Comparison of ENCODE assay signal across 34 cellular contexts in the genomic region with DNA sequence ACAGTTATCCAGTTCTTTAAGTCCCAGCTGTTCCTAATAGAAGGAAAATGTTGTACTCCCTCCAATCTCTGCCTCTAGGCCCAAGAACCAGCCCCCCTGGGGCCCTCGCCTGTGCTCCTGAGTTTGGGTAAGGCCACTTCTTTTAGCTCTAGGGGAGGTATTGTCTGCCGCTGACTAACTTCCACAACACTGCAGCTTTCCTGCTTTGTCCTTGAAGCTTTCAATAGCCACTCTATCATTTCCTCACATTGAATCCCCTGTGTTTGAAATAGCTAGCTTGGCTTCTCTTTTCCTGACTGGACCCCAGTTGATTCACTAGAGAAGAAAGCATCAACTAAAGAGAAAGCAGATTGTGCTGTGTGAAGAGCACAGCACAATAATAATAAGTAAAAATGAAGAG. TPM values are rescaled to one million over a fixed set of nuclear protein-coding genes. Genes with fewer than 3 reads are reported as not detected.
DNase-seq lines count a peak whose midpoint lies in the region; ATAC-seq and TF ChIP-seq lines count a peak whose summit lies in the region.
"Had no signal": no experiment of that assay in that cellular context is flagged by ENCODE, and none has a peak within 500 bp of the region (broad histone marks: within the 10 kb centered on the region; RNA-seq: fewer than 3 reads in every experiment).

No MANE protein-coding gene starts in this region.

- H3K4me1 Mint-ChIP-seq in activated naive CD4-positive, alpha-beta T cell treated with anti-CD3 and anti-CD28 coated beads, Interleukin-2, amount 10 ng/mL, durations not matched to agents 7 days and 5 days: peaks cover 55% of the 10 kb centered on the region
- H3K4me1 Mint-ChIP-seq in T-helper 17 cell: peaks cover 31% of the 10 kb centered on the region
- H3K4me1 Mint-ChIP-seq: activated B cell treated with CpG ODN at 0.5 μM for 24 hours had no signal

- TF ChIP-seq POLR2A in gastrocnemius medialis (IDR thresholded peaks at IDR 0.05): no peak

- H3K9me3 ChIP-seq in T-helper 17 cell (ENCODE audit: control insufficient read depth, low read length, poor library complexity, severe bottlenecking) (no peaks in the 10 kb centered on the region), iPS-15b (ENCODE audit: control insufficient read depth, insufficient read depth, low read length) (no peaks in the 10 kb centered on the region), gastrocnemius medialis (no peaks in the 10 kb centered on the region)
- H3K9me3 ChIP-seq: colonic mucosa, heart left ventricle, left ventricle myocardium inferior, prostate gland, sigmoid colon, thyroid gland had no signal

- CTCF ChIA-PET in activated naive CD4-positive, alpha-beta T cell treated with anti-CD3 and anti-CD28 coated beads, Interleukin-2, amount 10 ng/mL, durations not matched to agents 7 days and 5 days (lab: Charles Lee): no interaction called here

- H3K4me3 Mint-ChIP-seq in activated naive CD4-positive, alpha-beta T cell treated with anti-CD3 and anti-CD28 coated beads, Interleukin-2, amount 10 ng/mL, durations not matched to agents 7 days and 5 days: no peak overlapping the region
- H3K4me3 Mint-ChIP-seq in T-helper 17 cell: no peak overlapping the region
- H3K4me3 Mint-ChIP-seq: activated B cell treated with CpG ODN at 0.5 μM for 24 hours; activated naive CD4-positive, alpha-beta T cell treated with anti-CD3 and anti-CD28 coated beads for 36 hours had no signal

- no peak for TF ChIP-seq CTCF in gastrocnemius medialis (IDR thresholded peaks at IDR 0.05 in 4 of 5, conservative IDR thresholded peaks at IDR 0.05 in 1 of 5)

- ATAC-seq in T-helper 17 cell (no peak), gastrocnemius medialis (no peak)

- intact Hi-C loops in gastrocnemius medialis (cut with DNase I; ENCODE audit: low total_unique reads): no loop called here

- H3K27ac Mint-ChIP-seq in activated naive CD4-positive, alpha-beta T cell treated with anti-CD3 and anti-CD28 coated beads, Interleukin-2, amount 10 ng/mL, durations not matched to agents 7 days and 5 days: peak overlapping the region; percentile 8
- H3K27ac Mint-ChIP-seq in T-helper 17 cell: peak overlapping the region; percentile 89
- H3K27ac Mint-ChIP-seq: activated B cell treated with CpG ODN at 0.5 μM for 24 hours; activated naive CD4-positive, alpha-beta T cell treated with anti-CD3 and anti-CD28 coated beads for 36 hours had no signal

- H3K36me3 ChIP-seq in iPS-15b (ENCODE audit: control insufficient read depth, insufficient read depth, low read length) (no peaks in the 10 kb centered on the region), gastrocnemius medialis (no peaks in the 10 kb centered on the region)
- H3K36me3 ChIP-seq: colonic mucosa, heart left ventricle, left ventricle myocardium inferior, prostate gland, sigmoid colon, thyroid gland had no signal

- no peaks in the 10 kb centered on the region for H3K27me3 ChIP-seq in iPS-15b (ENCODE audit: control insufficient read depth, insufficient read depth, low read length)
- H3K27me3 ChIP-seq in gastrocnemius medialis: no peaks in the 10 kb centered on the region
- H3K27me3 ChIP-seq: colonic mucosa, heart left ventricle, sigmoid colon, thyroid gland had no signal

- peaks cover 15% of the 10 kb centered on the region for H3K27me3 Mint-ChIP-seq in activated naive CD4-positive, alpha-beta T cell treated with anti-CD3 and anti-CD28 coated beads, Interleukin-2, amount 10 ng/mL, durations not matched to agents 7 days and 5 days
- no peaks in the 10 kb centered on the region for H3K27me3 Mint-ChIP-seq in T-helper 17 cell
- H3K27me3 Mint-ChIP-seq: CD4-positive, CD25-positive, alpha-beta regulatory T cell had no signal

- peak overlapping the region; percentile 26 for H3K9ac ChIP-seq in iPS-15b (ENCODE audit: low read depth, low read length)

- peak overlapping the region in 3 of 4 donors; percentile 22 to 33 (median 33) for H3K27ac ChIP-seq in gastrocnemius medialis
- H3K27ac ChIP-seq: colonic mucosa, left ventricle myocardium inferior, prostate gland had no signal

- DNase-seq in activated naive CD4-positive, alpha-beta T cell treated with anti-CD3 and anti-CD28 coated beads, Interleukin-2, amount 10 ng/mL, durations not matched to agents 7 days and 5 days: no peak
- no peak for DNase-seq in activated naive CD4-positive, alpha-beta T cell treated with anti-CD3 and anti-CD28 coated beads, Interleukin-2, amount 50 U/mL, for 16 hours
- no peak for DNase-seq in T-helper 17 cell
- no peak for DNase-seq in gastrocnemius medialis
- no peak for DNase-seq in NCI-H1436 treated with DMSO at 0.1 percent for 48 hours (lab: John Stamatoyannopoulos, UW)
- DNase-seq in HuH-7 (ENCODE audit: low spot score): no peak
- DNase-seq in ecto neural progenitor cell (ENCODE audit: low spot score): no peak
- DNase-seq: activated B cell treated with CpG ODN at 0.5 μM for 24 hours; activated CD4-positive, alpha-beta T cell treated with anti-CD3 and anti-CD28 coated beads, Interleukin-2, amount 50 U/mL, for 1 hour; activated CD8-positive, alpha-beta memory T cell treated with anti-CD3 and anti-CD28 coated beads, Interleukin-2, amount 50 U/mL, for 4 hours; activated naive CD4-positive, alpha-beta T cell treated with anti-CD3 and anti-CD28 coated beads for 36 hours; AML-193; amygdala; Calu3; CD4-positive, CD25-positive, alpha-beta regulatory T cell; colonic mucosa; DMS79; effector memory CD4-positive, alpha-beta T cell; foreskin fibroblast; GDM1; KG1; left ventricle myocardium inferior; NCI-H1092 treated with DMSO at 0.1 percent for 48 hours; NCI-H2029; NCI-H524 treated with DMSO at 0.1 percent for 48 hours; PC-3; SHP77 treated with DMSO at 0.1 percent for 48 hours; sigmoid colon; stimulated activated CD4-positive, alpha-beta T cell treated with anti-CD3 and anti-CD28 coated beads, Interleukin-12 subunit alpha, Interleukin-12 subunit beta, amount 100 ng/mL, for 4 hours; stimulated activated CD4-positive, alpha-beta T cell treated with anti-CD3 and anti-CD28 coated beads, Interleukin-4, amount 100 ng/mL, for 1 hour; thyroid gland had no signal

- in situ Hi-C loops in gastrocnemius medialis (cut with MboI; ENCODE audit: low sequenced_read_pairs in 4 of 4): no loop called here

- H3K4me1 ChIP-seq in iPS-15b (ENCODE audit: control insufficient read depth, insufficient read depth, low read length): no peaks in the 10 kb centered on the region
- peaks cover 7 to 11% of the 10 kb centered on the region in 2 donors for H3K4me1 ChIP-seq in gastrocnemius medialis
- H3K4me1 ChIP-seq: colonic mucosa, prostate gland had no signal

- H3K9me3 Mint-ChIP-seq in activated naive CD4-positive, alpha-beta T cell treated with anti-CD3 and anti-CD28 coated beads, Interleukin-2, amount 10 ng/mL, durations not matched to agents 7 days and 5 days: peaks cover 4% of the 10 kb centered on the region
- H3K9me3 Mint-ChIP-seq: activated naive CD4-positive, alpha-beta T cell treated with anti-CD3 and anti-CD28 coated beads for 36 hours; CD4-positive, CD25-positive, alpha-beta regulatory T cell had no signal

- H3K4me3 ChIP-seq in iPS-15b (ENCODE audit: low read depth, low read length) (no peak overlapping the region), gastrocnemius medialis (no peak overlapping the region)
- H3K4me3 ChIP-seq: colonic mucosa, heart left ventricle, left ventricle myocardium inferior, prostate gland, sigmoid colon, thyroid gland had no signal

- H3K36me3 Mint-ChIP-seq in activated naive CD4-positive, alpha-beta T cell treated with anti-CD3 and anti-CD28 coated beads, Interleukin-2, amount 10 ng/mL, durations not matched to agents 7 days and 5 days: peaks cover 6% of the 10 kb centered on the region
- no peaks in the 10 kb centered on the region for H3K36me3 Mint-ChIP-seq in T-helper 17 cell (ENCODE audit: low read depth)
- H3K36me3 Mint-ChIP-seq: CD4-positive, CD25-positive, alpha-beta regulatory T cell had no signal

RNA-seq across cellular contexts. Expression of a gene that starts 28.8 kb away (rescaled TPM):
- total RNA-seq in T-helper 17 cell (not detected), gastrocnemius medialis (under 1 TPM in 2 of 4 donors, not detected in 2; 0.13 to 0.26 TPM)
- total RNA-seq: activated B cell treated with CpG ODN at 0.5 μM for 24 hours; activated naive CD4-positive, alpha-beta T cell treated with anti-CD3 and anti-CD28 coated beads for 36 hours; CD4-positive, CD25-positive, alpha-beta regulatory T cell; left ventricle myocardium inferior; sigmoid colon had no signal
